ENCODE assay signal across 12 cellular contexts in the genomic region with DNA sequence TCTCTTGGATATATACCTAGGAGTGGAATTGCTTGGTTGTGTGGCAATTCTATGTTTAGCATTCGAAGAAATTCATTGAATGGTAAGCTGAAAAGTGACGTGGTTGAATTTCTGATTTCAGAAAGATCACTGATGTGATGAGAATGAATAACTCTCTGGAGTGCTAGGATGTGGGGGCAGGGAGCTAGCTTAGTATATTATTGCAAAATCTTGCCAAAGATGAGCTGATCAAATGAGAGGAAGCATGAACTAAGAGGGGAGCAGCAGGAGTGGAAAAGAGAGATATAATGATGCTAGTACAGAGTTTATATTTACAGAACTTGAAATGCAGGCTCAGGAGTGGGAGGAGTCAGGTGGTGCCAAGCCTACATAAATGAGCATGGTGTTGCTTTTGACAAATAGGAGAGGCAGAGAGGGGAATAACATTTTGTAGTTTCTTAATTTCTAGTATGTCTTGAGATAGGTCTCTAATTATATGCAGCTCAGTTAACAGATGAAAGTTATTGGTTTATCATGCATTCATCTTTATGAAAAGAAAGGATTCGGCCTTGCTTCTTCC. TPM values are rescaled to one million over a fixed set of nuclear protein-coding genes. Genes with fewer than 3 reads are reported as not detected.
DNase-seq lines count a peak whose midpoint lies in the region; ATAC-seq and TF ChIP-seq lines count a peak whose summit lies in the region.
"Had no signal": no experiment of that assay in that cellular context is flagged by ENCODE, and none has a peak within 500 bp of the region (broad histone marks: within the 10 kb centered on the region; RNA-seq: fewer than 3 reads in every experiment).

No MANE protein-coding gene starts in this region.

- peaks cover 97% of the 10 kb centered on the region for H3K79me2 ChIP-seq in GM23338 (replicated peaks; ENCODE audit: insufficient read depth)

- no peak overlapping the region for H2AFZ ChIP-seq in GM23338

- TF ChIP-seq EP300 in esophagus muscularis mucosa (IDR thresholded peaks at IDR 0.05) (no peak), stomach (IDR thresholded peaks at IDR 0.05) (no peak)

- CTCF ChIA-PET in WTC11 (lab: Charles Lee), result interaction anchor here (0.8 to 1.1 kb wide), 2 partner anchors 9 to 34 kb away, joined by 3 read pairs; a partner anchor contains a TSS

- H4K20me1 ChIP-seq in GM23338 (replicated peaks; ENCODE audit: insufficient read depth), result peaks cover 70% of the 10 kb centered on the region

- H3K4me2 ChIP-seq in GM23338, result no peak overlapping the region

- H3K36me3 ChIP-seq in esophagus muscularis mucosa, result no peaks in the 10 kb centered on the region
- H3K36me3 ChIP-seq in stomach, result peaks cover 0 to 7% (median 0%) of the 10 kb centered on the region in 4 donors
- H3K36me3 ChIP-seq in GM23338 (ENCODE audit: insufficient read depth), result no peaks in the 10 kb centered on the region
- H3K36me3 ChIP-seq: thoracic aorta had no signal

- intact Hi-C loops in esophagus muscularis mucosa (cut with DNase I), result no loop called here
- intact Hi-C loops in stomach (cut with DNase I; ENCODE audit: low total_unique reads), result no loop called here

- H3F3A ChIP-seq in GM23338 (replicated peaks; ENCODE audit: low read depth), result 0 out of 2 replicates have a peak, but pooled peaks cover 4% of the 10 kb centered on the region

- H3K4me3 Mint-ChIP-seq in activated T-cell treated with anti-CD3 and anti-CD28 coated beads, Interleukin-2, amount 50 U/mL, for 4 hours, result peak overlapping the region; percentile 37
- H3K4me3 Mint-ChIP-seq in GM23338 (no peak overlapping the region), WTC11 (no peak overlapping the region)

- H3K9me3 Mint-ChIP-seq in activated T-cell treated with anti-CD3 and anti-CD28 coated beads, Interleukin-2, amount 50 U/mL, for 4 hours, result no peaks in the 10 kb centered on the region
- H3K9me3 Mint-ChIP-seq in GM23338 (no peaks in the 10 kb centered on the region), WTC11 (0 out of 2 replicates have a peak, but pooled peaks cover 3% of the 10 kb centered on the region)

- no peaks in the 10 kb centered on the region for H3K9me2 ChIP-seq in GM23338 (ENCODE audit: insufficient read depth)

- no peak for TF ChIP-seq POLR2A in esophagus muscularis mucosa (IDR thresholded peaks at IDR 0.05; ENCODE audit: low read depth)
- TF ChIP-seq POLR2A in stomach (IDR thresholded peaks at IDR 0.05), result no peak

- no peaks in the 10 kb centered on the region for H3K9me3 ChIP-seq in esophagus muscularis mucosa
- H3K9me3 ChIP-seq in stomach, result no peaks in the 10 kb centered on the region
- H3K9me3 ChIP-seq: thoracic aorta had no signal

- H3K27ac ChIP-seq in VCaP, result peak overlapping the region; percentile 73
- H3K27ac ChIP-seq in esophagus muscularis mucosa (replicated peaks in 1 of 4), result peak overlapping the region; percentile 45 to 94 (median 62)
- H3K27ac ChIP-seq in stomach, result peak overlapping the region in 4 of 5 donors; percentile 37 to 68 (median 55)
- no peak overlapping the region for H3K27ac ChIP-seq in GM23338 (ENCODE audit: low read depth)

- H3K27me3 ChIP-seq in esophagus muscularis mucosa, result no peaks in the 10 kb centered on the region
- no peaks in the 10 kb centered on the region for H3K27me3 ChIP-seq in stomach
- H3K27me3 ChIP-seq in GM23338 (ENCODE audit: insufficient read depth), result no peaks in the 10 kb centered on the region

- H3K4me1 ChIP-seq in esophagus muscularis mucosa, result peaks cover 39 to 98% (median 94%) of the 10 kb centered on the region in 4 donors
- H3K4me1 ChIP-seq in stomach, result peaks cover 17 to 94% (median 56%) of the 10 kb centered on the region in 4 donors
- H3K4me1 ChIP-seq in GM23338 (ENCODE audit: insufficient read depth), result peaks cover 8% of the 10 kb centered on the region; the same call in 1 of the 2 replicates

- no peak overlapping the region for H3K4me3 ChIP-seq in esophagus muscularis mucosa
- H3K4me3 ChIP-seq in stomach, result no peak overlapping the region
- no peak overlapping the region for H3K4me3 ChIP-seq in GM23338
- H3K4me3 ChIP-seq: thoracic aorta had no signal

- POLR2A ChIA-PET in WTC11 (lab: Charles Lee), result no interaction called here

- DNase-seq in activated T-cell treated with anti-CD3 and anti-CD28 coated beads, Interleukin-2, amount 50 U/mL, for 4 hours, result no peak
- DNase-seq in activated T-cell treated with anti-CD3 and anti-CD28 coated beads, Interleukin-2, amount 50 U/mL, for 1 hour, result no peak
- DNase-seq in esophagus muscularis mucosa (ENCODE audit: extremely low spot score) (no peak), stomach (no peak), GM23338 (ENCODE audit: low spot score) (no peak), WTC11 (ENCODE audit: low spot score) (no peak), NCI-H2227 treated with DMSO at 0.1 percent for 48 hours (lab: John Stamatoyannopoulos, UW) (no peak)
- DNase-seq: hippocampal formation, NCI-H2171 treated with DMSO at 0.1 percent for 48 hours had no signal

- TF ChIP-seq CTCF in VCaP (conservative IDR thresholded peaks at IDR 0.05) (no peak), esophagus muscularis mucosa (IDR thresholded peaks at IDR 0.05) (no peak), stomach (IDR thresholded peaks at IDR 0.05) (no peak), GM23338 (conservative IDR thresholded peaks at IDR 0.05; ENCODE audit: low read depth in 2 of 2) (no peak), WTC11 (IDR thresholded peaks at IDR 0.05) (no peak)

- H3K27ac Mint-ChIP-seq in GM23338 (no peak overlapping the region), WTC11 (no peak overlapping the region; the same call in 1 of the 2 replicates)

- peaks cover 69% of the 10 kb centered on the region for H3K4me1 Mint-ChIP-seq in activated T-cell treated with anti-CD3 and anti-CD28 coated beads, Interleukin-2, amount 50 U/mL, for 4 hours (ENCODE audit: low read depth)
- H3K4me1 Mint-ChIP-seq in GM23338 (peaks cover 4% of the 10 kb centered on the region; the same call in 2 of the 3 replicates), WTC11 (no peaks in the 10 kb centered on the region)

- H3K36me3 Mint-ChIP-seq in activated T-cell treated with anti-CD3 and anti-CD28 coated beads, Interleukin-2, amount 50 U/mL, for 4 hours (ENCODE audit: insufficient read depth), result peaks cover 21% of the 10 kb centered on the region
- H3K36me3 Mint-ChIP-seq in GM23338 (ENCODE audit: low read depth) (no peaks in the 10 kb centered on the region), WTC11 (peaks cover 8% of the 10 kb centered on the region; the same call in 1 of the 2 replicates)

- H3K27me3 Mint-ChIP-seq in activated T-cell treated with anti-CD3 and anti-CD28 coated beads, Interleukin-2, amount 50 U/mL, for 4 hours (ENCODE audit: low read depth), result no peaks in the 10 kb centered on the region
- no peaks in the 10 kb centered on the region for H3K27me3 Mint-ChIP-seq in GM23338 (ENCODE audit: insufficient read depth, low read depth, poor library complexity)
- H3K27me3 Mint-ChIP-seq in WTC11 (ENCODE audit: low read depth), result no peaks in the 10 kb centered on the region

- ATAC-seq in activated T-cell treated with anti-CD3 and anti-CD28 coated beads, Interleukin-2, amount 50 U/mL, for 4 hours, result peak in 1 of 2 donors; percentile 42
- no peak for ATAC-seq in GM23338
- ATAC-seq in WTC11, result no peak

- 75% methylated on average over 3 of the region's 3 CpGs for WGBS in esophagus muscularis mucosa
- 77 to 84% (median 82%) methylated on average over 3 of the region's 3 CpGs for WGBS in stomach, 5 donors

TF ChIP-seq in GM23338, 12 proteins besides CTCF, POLR2A, EP300 and RAD21 (continues in another document):
- TF ChIP-seq ZNF331 (CRISPR knock-in tag; IDR thresholded peaks at IDR 0.05; ENCODE audit: low read depth) (no peak), STAT1 (IDR thresholded peaks at IDR 0.05; ENCODE audit: unreplicated experiment) (no peak), POLR2AphosphoS5 (IDR thresholded peaks at IDR 0.05; ENCODE audit: low read depth) (no peak), EZH2phosphoT487 (IDR thresholded peaks at IDR 0.05; ENCODE audit: unreplicated experiment) (no peak)

TF ChIP-seq in WTC11, 78 proteins besides CTCF, POLR2A, EP300 and RAD21 (continues in another document):
- TF ChIP-seq, protein P1, sequence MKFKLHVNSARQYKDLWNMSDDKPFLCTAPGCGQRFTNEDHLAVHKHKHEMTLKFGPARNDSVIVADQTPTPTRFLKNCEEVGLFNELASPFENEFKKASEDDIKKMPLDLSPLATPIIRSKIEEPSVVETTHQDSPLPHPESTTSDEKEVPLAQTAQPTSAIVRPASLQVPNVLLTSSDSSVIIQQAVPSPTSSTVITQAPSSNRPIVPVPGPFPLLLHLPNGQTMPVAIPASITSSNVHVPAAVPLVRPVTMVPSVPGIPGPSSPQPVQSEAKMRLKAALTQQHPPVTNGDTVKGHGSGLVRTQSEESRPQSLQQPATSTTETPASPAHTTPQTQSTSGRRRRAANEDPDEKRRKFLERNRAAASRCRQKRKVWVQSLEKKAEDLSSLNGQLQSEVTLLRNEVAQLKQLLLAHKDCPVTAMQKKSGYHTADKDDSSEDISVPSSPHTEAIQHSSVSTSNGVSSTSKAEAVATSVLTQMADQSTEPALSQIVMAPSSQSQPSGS (CRISPR knock-in tag; IDR thresholded peaks at IDR 0.05; ENCODE audit: borderline replicate concordance, low read depth), result no peak
- no peak for TF ChIP-seq JUN (CRISPR knock-in tag; IDR thresholded peaks at IDR 0.05)
- TF ChIP-seq JAZF1 (CRISPR knock-in tag; IDR thresholded peaks at IDR 0.05), result no peak
- no peak for TF ChIP-seq ZNF138 (CRISPR knock-in tag; conservative IDR thresholded peaks at IDR 0.05)
- TF ChIP-seq RELA (CRISPR knock-in tag; IDR thresholded peaks at IDR 0.05; ENCODE audit: borderline replicate concordance), result no peak

RNA-seq across cellular contexts. Expression of a gene that starts 38.1 kb away (rescaled TPM):
- 10 to 100 TPM; 20.7 to 27.6 (median 20.7) TPM for total RNA-seq in activated T-cell treated with anti-CD3 and anti-CD28 coated beads, Interleukin-2, amount 50 U/mL, for 4 hours
- 100 to 1,000 TPM; 194 to 469 (median 307) TPM for total RNA-seq in esophagus muscularis mucosa
- 100 to 1,000 TPM in 1 of 5 donors, 10 to 100 TPM in 4; 63.2 to 257 (median 83.5) TPM for total RNA-seq in stomach
- 100 to 1,000 TPM; 111 to 200 (median 121) TPM for polyA plus RNA-seq in stomach
- 8.0 and 10.6 TPM in 2 replicates for total RNA-seq in GM23338 (2014; rRNA removed; shearing (Covaris generic))
- 5.4 and 6.1 TPM in 2 replicates for polyA plus RNA-seq in GM23338 (2016; fragmentation: Nextera tagmentation; extraction: Ambion mirVana)
- total RNA-seq in WTC11 (2021), result 8.8 to 17.1 TPM (median 10.2 TPM) in 3 replicates

RNA-seq across cellular contexts. Expression of a gene that starts 58.7 kb away (rescaled TPM):
- total RNA-seq in activated T-cell treated with anti-CD3 and anti-CD28 coated beads, Interleukin-2, amount 50 U/mL, for 4 hours, result under 1 TPM; 0.11 to 0.43 (median 0.11) TPM
- not detected for total RNA-seq in esophagus muscularis mucosa
- total RNA-seq in stomach, result not detected
- polyA plus RNA-seq in stomach, result not detected
- total RNA-seq in GM23338 (2014; rRNA removed; shearing (Covaris generic)), result 0.66 and 0.82 TPM in 2 replicates
- 0.14 and 0.26 TPM in 2 replicates for polyA plus RNA-seq in GM23338 (2016; fragmentation: Nextera tagmentation; extraction: Ambion mirVana)
- 0.71 to 1.2 TPM (median 0.90 TPM) in 3 replicates for total RNA-seq in WTC11 (2021)
- total RNA-seq: LHCN-M2 had no signal
